1 cellular context compared by ENCODE assay signal in the genomic region with DNA sequence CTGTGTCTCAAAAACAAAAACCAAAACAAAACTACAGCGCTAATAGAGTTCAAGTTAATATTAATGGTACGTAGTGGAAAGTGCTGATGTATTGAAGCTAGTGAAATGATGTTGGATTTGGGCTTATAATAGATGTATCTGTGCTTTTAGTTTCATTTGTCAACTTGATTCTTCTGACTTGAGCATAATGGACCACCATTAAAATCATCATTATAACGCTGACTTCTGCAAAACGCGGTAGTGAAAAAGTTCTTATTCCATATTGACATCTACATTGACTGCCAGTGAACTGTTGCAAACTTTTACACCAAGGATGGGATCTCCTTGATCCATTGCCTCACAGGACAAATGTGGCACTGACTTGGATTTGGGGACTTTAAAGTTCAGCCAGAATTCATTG.
A peak's percentile ranks its signal among the peaks of the same experiment; 100 is the strongest.
TF ChIP-seq lines count a peak whose summit lies in the region.

No MANE protein-coding gene starts in this region.

TF ChIP-seq in HepG2, 621 proteins besides CTCF, POLR2A, EP300 and RAD21 (continued from another document):
- TF ChIP-seq, protein P1, sequence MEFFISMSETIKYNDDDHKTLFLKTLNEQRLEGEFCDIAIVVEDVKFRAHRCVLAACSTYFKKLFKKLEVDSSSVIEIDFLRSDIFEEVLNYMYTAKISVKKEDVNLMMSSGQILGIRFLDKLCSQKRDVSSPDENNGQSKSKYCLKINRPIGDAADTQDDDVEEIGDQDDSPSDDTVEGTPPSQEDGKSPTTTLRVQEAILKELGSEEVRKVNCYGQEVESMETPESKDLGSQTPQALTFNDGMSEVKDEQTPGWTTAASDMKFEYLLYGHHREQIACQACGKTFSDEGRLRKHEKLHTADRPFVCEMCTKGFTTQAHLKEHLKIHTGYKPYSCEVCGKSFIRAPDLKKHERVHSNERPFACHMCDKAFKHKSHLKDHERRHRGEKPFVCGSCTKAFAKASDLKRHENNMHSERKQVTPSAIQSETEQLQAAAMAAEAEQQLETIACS (CRISPR knock-in tag; IDR thresholded peaks at IDR 0.05) = no peak
- TF ChIP-seq, protein P2, sequence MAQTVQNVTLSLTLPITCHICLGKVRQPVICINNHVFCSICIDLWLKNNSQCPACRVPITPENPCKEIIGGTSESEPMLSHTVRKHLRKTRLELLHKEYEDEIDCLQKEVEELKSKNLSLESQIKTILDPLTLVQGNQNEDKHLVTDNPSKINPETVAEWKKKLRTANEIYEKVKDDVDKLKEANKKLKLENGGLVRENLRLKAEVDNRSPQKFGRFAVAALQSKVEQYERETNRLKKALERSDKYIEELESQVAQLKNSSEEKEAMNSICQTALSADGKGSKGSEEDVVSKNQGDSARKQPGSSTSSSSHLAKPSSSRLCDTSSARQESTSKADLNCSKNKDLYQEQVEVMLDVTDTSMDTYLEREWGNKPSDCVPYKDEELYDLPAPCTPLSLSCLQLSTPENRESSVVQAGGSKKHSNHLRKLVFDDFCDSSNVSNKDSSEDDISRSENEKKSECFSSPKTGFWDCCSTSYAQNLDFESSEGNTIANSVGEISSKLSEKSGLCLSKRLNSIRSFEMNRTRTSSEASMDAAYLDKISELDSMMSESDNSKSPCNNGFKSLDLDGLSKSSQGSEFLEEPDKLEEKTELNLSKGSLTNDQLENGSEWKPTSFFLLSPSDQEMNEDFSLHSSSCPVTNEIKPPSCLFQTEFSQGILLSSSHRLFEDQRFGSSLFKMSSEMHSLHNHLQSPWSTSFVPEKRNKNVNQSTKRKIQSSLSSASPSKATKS (CRISPR knock-in tag; IDR thresholded peaks at IDR 0.05) = no peak
- TF ChIP-seq MAFF (IDR thresholded peaks at IDR 0.05; ENCODE audit: low read depth, low read length) = peak; percentile 42; the same call in 1 of the 2 replicates
- TF ChIP-seq, protein P3, sequence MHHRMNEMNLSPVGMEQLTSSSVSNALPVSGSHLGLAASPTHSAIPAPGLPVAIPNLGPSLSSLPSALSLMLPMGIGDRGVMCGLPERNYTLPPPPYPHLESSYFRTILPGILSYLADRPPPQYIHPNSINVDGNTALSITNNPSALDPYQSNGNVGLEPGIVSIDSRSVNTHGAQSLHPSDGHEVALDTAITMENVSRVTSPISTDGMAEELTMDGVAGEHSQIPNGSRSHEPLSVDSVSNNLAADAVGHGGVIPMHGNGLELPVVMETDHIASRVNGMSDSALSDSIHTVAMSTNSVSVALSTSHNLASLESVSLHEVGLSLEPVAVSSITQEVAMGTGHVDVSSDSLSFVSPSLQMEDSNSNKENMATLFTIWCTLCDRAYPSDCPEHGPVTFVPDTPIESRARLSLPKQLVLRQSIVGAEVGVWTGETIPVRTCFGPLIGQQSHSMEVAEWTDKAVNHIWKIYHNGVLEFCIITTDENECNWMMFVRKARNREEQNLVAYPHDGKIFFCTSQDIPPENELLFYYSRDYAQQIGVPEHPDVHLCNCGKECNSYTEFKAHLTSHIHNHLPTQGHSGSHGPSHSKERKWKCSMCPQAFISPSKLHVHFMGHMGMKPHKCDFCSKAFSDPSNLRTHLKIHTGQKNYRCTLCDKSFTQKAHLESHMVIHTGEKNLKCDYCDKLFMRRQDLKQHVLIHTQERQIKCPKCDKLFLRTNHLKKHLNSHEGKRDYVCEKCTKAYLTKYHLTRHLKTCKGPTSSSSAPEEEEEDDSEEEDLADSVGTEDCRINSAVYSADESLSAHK (CRISPR knock-in tag; IDR thresholded peaks at IDR 0.05; ENCODE audit: borderline replicate concordance) = no peak
